ENCODE assay signal across 20 cellular contexts in the genomic region with DNA sequence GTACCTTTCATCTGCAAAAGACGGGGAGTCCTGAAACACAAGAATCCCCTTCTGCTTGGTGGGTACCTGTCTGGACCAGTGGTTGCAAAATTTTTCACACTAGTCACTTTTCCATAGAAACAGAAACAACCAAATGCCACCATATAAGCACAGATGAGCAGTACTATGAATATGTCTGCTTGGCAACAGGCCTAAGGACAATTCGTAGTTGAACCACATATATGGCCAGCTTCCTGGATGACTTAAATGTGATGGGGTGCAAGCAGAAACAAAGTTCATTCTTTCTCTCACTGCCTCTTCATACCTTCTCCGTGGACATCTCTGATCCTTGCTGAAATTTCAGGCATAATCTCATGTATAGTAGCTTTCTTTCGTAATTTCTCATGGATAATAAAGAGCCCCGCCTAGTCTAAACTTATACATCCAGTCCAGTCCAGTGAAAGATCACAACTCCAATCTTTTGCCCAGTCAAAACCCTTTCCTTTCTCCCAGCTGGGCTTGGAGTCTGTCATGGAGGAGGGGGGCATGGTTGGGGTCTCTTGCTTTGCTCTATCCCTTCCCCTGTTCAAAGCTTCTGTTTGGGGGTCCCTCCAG. TPM values are rescaled to one million over a fixed set of nuclear protein-coding genes. Genes with fewer than 3 reads are reported as not detected.
"Had no signal": no experiment of that assay in that cellular context is flagged by ENCODE, and none has a peak within 500 bp of the region (broad histone marks: within the 10 kb centered on the region; RNA-seq: fewer than 3 reads in every experiment).

No MANE protein-coding gene starts in this region.

- H3K4me2 ChIP-seq: neural progenitor cell had no signal

- H3K79me2 ChIP-seq: parathyroid adenoma had no signal

- H3K4me3 Mint-ChIP-seq: activated naive CD4-positive, alpha-beta T cell treated with anti-CD3 and anti-CD28 coated beads for 36 hours; activated T-helper 17 cell treated with anti-CD3 and anti-CD28 coated beads, Interleukin-2, amount 50 U/mL, for 72 hours; brain; neural progenitor cell; T-helper 17 cell had no signal

- H3K27ac ChIP-seq: heart left ventricle, left ventricle myocardium inferior, neural progenitor cell, parathyroid adenoma, stomach had no signal

- H3K9ac ChIP-seq: neural progenitor cell, parathyroid adenoma had no signal

- H3K4me1 Mint-ChIP-seq: brain, neural progenitor cell had no signal

- H3K9me3 Mint-ChIP-seq: activated naive CD4-positive, alpha-beta T cell treated with anti-CD3 and anti-CD28 coated beads for 36 hours; activated T-helper 17 cell treated with anti-CD3 and anti-CD28 coated beads, Interleukin-2, amount 50 U/mL, for 72 hours; neural progenitor cell had no signal

- H3K4me3 ChIP-seq: heart left ventricle, left ventricle myocardium inferior, neural progenitor cell, stomach had no signal

- H3K4me1 ChIP-seq: left ventricle myocardium inferior, neural progenitor cell, parathyroid adenoma had no signal

- H3K36me3 ChIP-seq: heart left ventricle, left ventricle myocardium inferior, neural progenitor cell, stomach had no signal

- DNase-seq: activated CD4-positive, alpha-beta T cell treated with anti-CD3 and anti-CD28 coated beads, Interleukin-2, amount 50 U/mL, for 1 hour; activated naive CD4-positive, alpha-beta T cell treated with anti-CD3 and anti-CD28 coated beads for 36 hours; activated T-cell treated with anti-CD3 and anti-CD28 coated beads for 4 hours; amygdala; cerebellar nuclear complex; heart left ventricle; left ventricle myocardium inferior; mesenchymal stem cell; stimulated activated CD4-positive, alpha-beta T cell treated with anti-CD3 and anti-CD28 coated beads, Interleukin-15, amount 100 ng/mL, for 24 hours; stimulated activated CD4-positive, alpha-beta T cell treated with anti-CD3 and anti-CD28 coated beads, Interleukin-4, amount 100 ng/mL, for 24 hours; stomach; T-helper 17 cell had no signal

- H2AFZ ChIP-seq: neural progenitor cell, parathyroid adenoma had no signal

- H3K27ac Mint-ChIP-seq: activated naive CD4-positive, alpha-beta T cell treated with anti-CD3 and anti-CD28 coated beads for 36 hours; brain; neural progenitor cell; T-helper 17 cell had no signal

- H3K27me3 ChIP-seq: neural progenitor cell, stomach had no signal

- H3K27me3 Mint-ChIP-seq: activated T-helper 17 cell treated with anti-CD3 and anti-CD28 coated beads, Interleukin-2, amount 50 U/mL, for 72 hours had no signal

- ATAC-seq: activated T-helper 17 cell treated with anti-CD3 and anti-CD28 coated beads, Interleukin-2, amount 50 U/mL, for 72 hours; esophagus mucosa; heart left ventricle; T-helper 17 cell had no signal

- H3K9me3 ChIP-seq: heart left ventricle, left ventricle myocardium inferior, stomach had no signal

RNA-seq across cellular contexts. Expression of a gene that starts 7.0 kb away (rescaled TPM):
- total RNA-seq: activated CD8-positive, alpha-beta memory T cell treated with anti-CD3 and anti-CD28 coated beads for 36 hours; activated naive CD4-positive, alpha-beta T cell treated with anti-CD3 and anti-CD28 coated beads for 36 hours; activated T-helper 17 cell treated with anti-CD3 and anti-CD28 coated beads, Interleukin-2, amount 50 U/mL, for 72 hours; dermis microvascular lymphatic vessel endothelial cell; frontal cortex; heart left ventricle; left ventricle myocardium inferior; T-helper 17 cell had no signal
- polyA plus RNA-seq: heart left ventricle had no signal

RNA-seq across cellular contexts. Expression of a gene that starts 16.9 kb away (rescaled TPM):
- total RNA-seq: dermis microvascular lymphatic vessel endothelial cell, frontal cortex, T-helper 17 cell had no signal

RNA-seq across cellular contexts. Expression of a gene that starts 41.5 kb away (rescaled TPM):
- total RNA-seq: dermis microvascular lymphatic vessel endothelial cell had no signal
